Comparison of ENCODE assay signal across 8 cellular contexts in the genomic region with DNA sequence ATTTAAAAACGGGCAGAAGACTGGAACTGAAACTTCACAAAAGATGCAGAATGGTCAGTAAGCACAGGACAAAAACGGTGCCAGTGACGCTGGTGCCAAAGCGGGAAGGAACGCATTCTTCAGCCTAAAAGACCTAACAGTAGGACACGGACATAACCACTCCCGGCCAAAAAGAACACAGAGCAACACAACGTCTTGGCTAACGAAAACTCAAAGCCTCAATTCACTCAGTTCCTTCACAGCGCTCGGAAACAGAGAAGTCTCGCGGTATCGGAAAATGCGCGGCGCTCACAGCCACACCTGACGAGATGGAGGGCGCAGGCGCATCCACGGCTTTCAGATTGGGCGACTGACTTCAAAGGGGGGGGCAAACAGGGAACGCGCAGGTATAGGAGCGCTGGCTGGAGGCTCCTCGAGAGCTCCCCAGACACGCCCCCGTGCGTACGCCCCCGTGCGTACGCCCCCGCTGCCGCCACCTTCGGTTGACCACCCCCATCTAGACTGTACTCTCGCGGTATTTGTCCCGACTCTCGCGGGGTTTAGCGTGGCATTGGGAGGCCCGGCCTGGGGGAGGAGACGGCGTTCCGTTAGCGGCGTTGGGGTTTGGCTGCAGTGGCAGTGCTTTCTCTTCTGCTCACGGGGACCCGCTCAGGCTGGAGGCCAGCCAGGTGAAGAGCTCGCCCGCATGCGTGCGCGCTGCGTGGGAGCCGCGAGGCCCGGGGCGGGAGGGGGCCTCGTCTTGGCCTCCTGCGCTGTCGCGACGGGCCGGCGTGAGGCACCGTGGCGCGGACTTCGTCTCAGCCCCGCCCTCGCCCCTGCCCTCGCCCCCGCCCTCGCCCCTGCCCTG. TPM values are rescaled to one million over a fixed set of nuclear protein-coding genes. Genes with fewer than 3 reads are reported as not detected.
DNase-seq lines count a peak whose midpoint lies in the region; ATAC-seq and TF ChIP-seq lines count a peak whose summit lies in the region.

A gene (plus strand): TSS at position 576 of the 847 bp plus-strand sequence. CDS start 321 bp downstream, outside the sequence.

- ATAC-seq in GM21576 (IDR thresholded peaks at IDR 0.05; ENCODE audit: unreplicated experiment): peak; percentile 86
- ATAC-seq in PC-3: peak; percentile 85
- peak; percentile 96 for ATAC-seq in mucosa of descending colon

- peak; percentile 95 for DNase-seq in DMS114 treated with DMSO at 0.1 percent for 48 hours (lab: John Stamatoyannopoulos, UW; ENCODE audit: unreplicated experiment)
- DNase-seq in PC-3: peak; percentile 100
- peak; percentile 98 for DNase-seq in activated T-cell treated with anti-CD3 and anti-CD28 coated beads for 48 hours (ENCODE audit: low read depth)
- peak; percentile 98 for DNase-seq in epithelial cell of prostate (ENCODE audit: low read depth, low spot score)
- peak; percentile 99 to 100 (median 99) for DNase-seq in mucosa of descending colon
- DNase-seq in stimulated activated CD8-positive, alpha-beta memory T cell treated with anti-CD3 and anti-CD28 coated beads, Interleukin-4, amount 100 ng/mL, for 24 hours (ENCODE audit: low read depth): peak; percentile 98

- no peak for TF ChIP-seq CTCF in PC-3 (conservative IDR thresholded peaks at IDR 0.05; ENCODE audit: low read depth, low read length)
- no peak for TF ChIP-seq CTCF in mucosa of descending colon (IDR thresholded peaks at IDR 0.05)

- H3K4me1 ChIP-seq in PC-3 (ENCODE audit: insufficient read depth, low read length) (peaks cover 14% of the 10 kb centered on the region), mucosa of descending colon (ENCODE audit: low read depth) (peaks cover 19% of the 10 kb centered on the region)

- TF ChIP-seq EP300 in Ishikawa (IDR thresholded peaks at IDR 0.05; ENCODE audit: borderline replicate concordance): no peak

- peaks cover 18% of the 10 kb centered on the region for H4K20me1 ChIP-seq in PC-3 (ENCODE audit: low read length)

- H3K27me3 ChIP-seq in PC-3 (ENCODE audit: low read length): no peaks in the 10 kb centered on the region

- H3K27ac ChIP-seq in PC-3 (ENCODE audit: low read length) (peak within 1 kb of the TSS; percentile 79), epithelial cell of prostate (peak within 1 kb of the TSS; percentile 90)

- H3K36me3 ChIP-seq in PC-3 (ENCODE audit: low read depth, low read length): peaks cover 8% of the 10 kb centered on the region; the same call in 1 of the 2 replicates
- H3K36me3 ChIP-seq in mucosa of descending colon (ENCODE audit: low read depth): no peaks in the 10 kb centered on the region

- H3K4me3 ChIP-seq in PC-3 (ENCODE audit: low read length) (peak within 1 kb of the TSS; percentile 83), mucosa of descending colon (peak within 1 kb of the TSS; percentile 81)

- H3K9me3 ChIP-seq in PC-3 (ENCODE audit: low read length) (no peaks in the 10 kb centered on the region), mucosa of descending colon (no peaks in the 10 kb centered on the region)

- no TSS peak for BruUV-seq in PC-3 (replicated peaks; lab: Mats Ljungman, UMichigan)

- intact Hi-C loops in PC-3 (cut with micrococcal nuclease) (loop anchor here (1.0 to 2.0 kb wide), 3 partner anchors 10 to 52 kb away; a partner anchor contains a TSS), mucosa of descending colon (cut with DNase I, micrococcal nuclease) (no loop called here)

- peak within 1 kb of the TSS; percentile 97 for H3K4me2 ChIP-seq in PC-3 (ENCODE audit: low read length)

- H3K9ac ChIP-seq in PC-3 (ENCODE audit: low read length): peak within 1 kb of the TSS; percentile 91

- POLR2A ChIA-PET in PC-3 (lab: Charles Lee; ENCODE audit: unreplicated experiment): interaction anchor here (0.5 to 1.3 kb wide), 6 partner anchors 9 to 1022 kb away, joined by 3 to 10 read pairs (median 4); a partner anchor contains a TSS

- H2AFZ ChIP-seq in PC-3 (ENCODE audit: low read length): peak within 1 kb of the TSS; percentile 87

- CTCF ChIA-PET in PC-3 (lab: Charles Lee): interaction anchor here (0.5 to 1.6 kb wide), 3 partner anchors 13 to 21 kb away, joined by 3 to 5 read pairs (median 3); a partner anchor contains a TSS

- no peak for TF ChIP-seq RAD21 in Ishikawa (IDR thresholded peaks at IDR 0.05; ENCODE audit: low read depth)

- no peaks in the 10 kb centered on the region for H3K9me2 ChIP-seq in PC-3 (replicated peaks; ENCODE audit: low read length)

- H3K79me2 ChIP-seq in PC-3 (ENCODE audit: low read length): peaks cover 46% of the 10 kb centered on the region

- H3F3A ChIP-seq in PC-3 (ENCODE audit: low read length, unreplicated experiment): peaks cover 6% of the 10 kb centered on the region

TF ChIP-seq in Ishikawa, 13 proteins besides CTCF, POLR2A, EP300 and RAD21:
- TF ChIP-seq CREB1 (IDR thresholded peaks at IDR 0.05; ENCODE audit: low read depth) (no peak), NFIC (IDR thresholded peaks at IDR 0.05) (peak; percentile 43; the same call in 1 of the 2 replicates), TEAD4 (IDR thresholded peaks at IDR 0.05) (peak; percentile 69; the same call in 1 of the 2 replicates), YY1 (IDR thresholded peaks at IDR 0.05; ENCODE audit: low read depth) (peak; percentile 16; the same call in 1 of the 2 replicates), TAF1 (IDR thresholded peaks at IDR 0.05; ENCODE audit: low read depth) (peak; percentile 61), EGR1 (IDR thresholded peaks at IDR 0.05) (peak; percentile 100)
- TF ChIP-seq, protein P1, sequence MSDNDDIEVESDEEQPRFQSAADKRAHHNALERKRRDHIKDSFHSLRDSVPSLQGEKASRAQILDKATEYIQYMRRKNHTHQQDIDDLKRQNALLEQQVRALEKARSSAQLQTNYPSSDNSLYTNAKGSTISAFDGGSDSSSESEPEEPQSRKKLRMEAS (IDR thresholded peaks at IDR 0.05): peak; percentile 73
- TF ChIP-seq, protein P2, sequence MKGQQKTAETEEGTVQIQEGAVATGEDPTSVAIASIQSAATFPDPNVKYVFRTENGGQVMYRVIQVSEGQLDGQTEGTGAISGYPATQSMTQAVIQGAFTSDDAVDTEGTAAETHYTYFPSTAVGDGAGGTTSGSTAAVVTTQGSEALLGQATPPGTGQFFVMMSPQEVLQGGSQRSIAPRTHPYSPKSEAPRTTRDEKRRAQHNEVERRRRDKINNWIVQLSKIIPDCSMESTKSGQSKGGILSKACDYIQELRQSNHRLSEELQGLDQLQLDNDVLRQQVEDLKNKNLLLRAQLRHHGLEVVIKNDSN (IDR thresholded peaks at IDR 0.05): no peak

RNA-seq across cellular contexts. Expression of the gene that starts here (rescaled TPM):
- total RNA-seq in PC-3 (2014; rRNA removed) (35.3 and 37.6 TPM in 2 replicates), mucosa of descending colon (10 to 100 TPM; 61.4 to 75.6 (median 70.5) TPM)

Comparison
In these comparisons a context has a peak if more than half of its experiments do, and no peak if none do; other contexts are left out.
1. Peak in every context shown above with its lines: DNase-seq, ATAC-seq, H3K4me3 ChIP-seq and H3K27ac ChIP-seq.